ENCODE assay signal across 23 cellular contexts in genomic region chr3:103899328-103899727, GRCh38.
"Had no signal": no experiment of that assay in that cellular context is flagged by ENCODE, and none has a peak within 500 bp of the region (broad histone marks: within the 10 kb centered on the region; RNA-seq: fewer than 3 reads in every experiment).

No MANE protein-coding gene starts in this region.

- H3K27me3 ChIP-seq: left lung, ovary, spleen, tibial nerve, upper lobe of left lung had no signal

- H3K36me3 Mint-ChIP-seq: naive thymus-derived CD4-positive, alpha-beta T cell; stimulated activated naive B cell treated with anti-CD40 and anti-IgM and Interleukin-4, amounts not matched to agents 10 μg/mL and 1 μg/mL and 100 μg/mL, for 72 hours had no signal

- FAIRE-seq: frontal cortex, keratinocyte, urothelium cell line had no signal

- H3K9me3 Mint-ChIP-seq: nephron had no signal

- ATAC-seq: effector memory CD8-positive, alpha-beta T cell; left cardiac atrium; left lung; naive thymus-derived CD4-positive, alpha-beta T cell; psoas muscle; right cardiac atrium; stimulated activated naive B cell treated with anti-CD40 and anti-IgM and Interleukin-4, amounts not matched to agents 10 μg/mL and 1 μg/mL and 100 μg/mL, for 72 hours had no signal

- H3K27me3 Mint-ChIP-seq: effector memory CD8-positive, alpha-beta T cell; naive thymus-derived CD4-positive, alpha-beta T cell; stimulated activated naive B cell treated with anti-CD40 and anti-IgM and Interleukin-4, amounts not matched to agents 10 μg/mL and 1 μg/mL and 100 μg/mL, for 72 hours; stimulated activated naive CD8-positive, alpha-beta T cell treated with anti-CD3 and anti-CD28 coated beads, Interleukin-15, Interleukin-2, amounts not matched to agents 100 ng/mL and 50 ng/mL, for 24 hours had no signal

- H3K4me1 ChIP-seq: left lung, psoas muscle, spleen, tibial nerve, upper lobe of left lung had no signal

- H3K4me3 ChIP-seq: left lung, ovary, psoas muscle, skin epidermis, spleen, thoracic aorta, tibial nerve, upper lobe of left lung had no signal

- H3K36me3 ChIP-seq: left lung, ovary, spleen, thoracic aorta, tibial nerve, upper lobe of left lung had no signal

- H3K27ac Mint-ChIP-seq: effector memory CD8-positive, alpha-beta T cell; naive thymus-derived CD4-positive, alpha-beta T cell; stimulated activated naive B cell treated with anti-CD40 and anti-IgM and Interleukin-4, amounts not matched to agents 10 μg/mL and 1 μg/mL and 100 μg/mL, for 72 hours; stimulated activated naive CD8-positive, alpha-beta T cell treated with anti-CD3 and anti-CD28 coated beads, Interleukin-15, Interleukin-2, amounts not matched to agents 100 ng/mL and 50 ng/mL, for 24 hours had no signal

- H3K4me3 Mint-ChIP-seq: effector memory CD8-positive, alpha-beta T cell; naive thymus-derived CD4-positive, alpha-beta T cell; nephron; stimulated activated naive B cell treated with anti-CD40 and anti-IgM and Interleukin-4, amounts not matched to agents 10 μg/mL and 1 μg/mL and 100 μg/mL, for 72 hours; stimulated activated naive CD8-positive, alpha-beta T cell treated with anti-CD3 and anti-CD28 coated beads, Interleukin-15, Interleukin-2, amounts not matched to agents 100 ng/mL and 50 ng/mL, for 24 hours had no signal

- H3K4me1 Mint-ChIP-seq: naive thymus-derived CD4-positive, alpha-beta T cell; stimulated activated naive B cell treated with anti-CD40 and anti-IgM and Interleukin-4, amounts not matched to agents 10 μg/mL and 1 μg/mL and 100 μg/mL, for 72 hours had no signal

- H3K27ac ChIP-seq: left lung, ovary, psoas muscle, skin epidermis, spleen, thoracic aorta, tibial nerve, upper lobe of left lung had no signal

- DNase-seq: cortex of kidney; effector memory CD8-positive, alpha-beta T cell; left cardiac atrium; left lung; mesendoderm; midbrain; naive thymus-derived CD4-positive, alpha-beta T cell; occipital lobe; ovary; psoas muscle; spleen; stimulated activated CD4-positive, alpha-beta T cell treated with anti-CD3 and anti-CD28 coated beads, Interleukin-4, amount 100 ng/mL, for 4 hours; stimulated activated naive B cell treated with anti-CD40 and anti-IgM and Interleukin-4, amounts not matched to agents 10 μg/mL and 1 μg/mL and 100 μg/mL, for 72 hours; upper lobe of left lung had no signal

- H3K9me3 ChIP-seq: left lung, ovary, psoas muscle, spleen, thoracic aorta, tibial nerve, upper lobe of left lung had no signal
